12 cellular contexts compared by ENCODE assay signal in genomic region chr16:20866792-20867191, GRCh38. TPM values are rescaled to one million over a fixed set of nuclear protein-coding genes. Genes with fewer than 3 reads are reported as not detected.
DNase-seq lines count a peak whose midpoint lies in the region; ATAC-seq and TF ChIP-seq lines count a peak whose summit lies in the region.
"Had no signal": no experiment of that assay in that cellular context is flagged by ENCODE, and none has a peak within 500 bp of the region (broad histone marks: within the 10 kb centered on the region; RNA-seq: fewer than 3 reads in every experiment).

No MANE protein-coding gene starts in this region.

- DNase-seq in activated naive CD4-positive, alpha-beta T cell treated with anti-CD3 and anti-CD28 coated beads for 36 hours, result no peak
- DNase-seq in activated naive CD4-positive, alpha-beta T cell treated with Interleukin-2 at 50 U/mL for 16 hours, result no peak
- no peak for DNase-seq in mammary epithelial cell
- DNase-seq in upper lobe of left lung, result no peak
- DNase-seq in NCI-H526 treated with DMSO at 0.1 percent for 48 hours (lab: John Stamatoyannopoulos, UW), result no peak
- DNase-seq in hypothalamus (lab: John Stamatoyannopoulos, UW), result no peak
- DNase-seq: activated naive CD8-positive, alpha-beta T cell treated with anti-CD3 and anti-CD28 coated beads for 36 hours; NCI-H2107; stimulated activated naive CD4-positive, alpha-beta T cell had no signal

- peak overlapping the region; percentile 77 for H3K4me2 ChIP-seq in mammary epithelial cell (ENCODE audit: insufficient read depth, low read depth, low read length)

- peaks cover 24% of the 10 kb centered on the region for H3K4me1 Mint-ChIP-seq in activated naive CD4-positive, alpha-beta T cell treated with anti-CD3 and anti-CD28 coated beads for 36 hours (ENCODE audit: low read depth)

- no peak overlapping the region for H3K9ac ChIP-seq in mammary epithelial cell (ENCODE audit: insufficient read depth, low read length)
- no peak overlapping the region for H3K9ac ChIP-seq in muscle layer of colon (ENCODE audit: low read length)

- TSS peak; percentile 45 for BruUV-seq in mammary epithelial cell (replicated peaks; lab: Mats Ljungman, UMichigan)

- TF ChIP-seq CTCF in mammary epithelial cell (conservative IDR thresholded peaks at IDR 0.05 in 1 of 2, IDR thresholded peaks at IDR 0.05 in 1 of 2; ENCODE audit: extremely low read depth in 1 of 2, insufficient read depth in 1 of 2, low read depth in 1 of 2, low read length in 2 of 2) (no peak), upper lobe of left lung (IDR thresholded peaks at IDR 0.05) (no peak)

- H3K9me3 ChIP-seq in mammary epithelial cell (replicated peaks; ENCODE audit: insufficient read depth, low read length) (no peaks in the 10 kb centered on the region), muscle layer of colon (ENCODE audit: low read length) (no peaks in the 10 kb centered on the region), upper lobe of left lung (no peaks in the 10 kb centered on the region)
- H3K9me3 ChIP-seq: BE2C had no signal

- no peak for TF ChIP-seq POLR2A in upper lobe of left lung (IDR thresholded peaks at IDR 0.05)

- H3K4me3 ChIP-seq in mammary epithelial cell (replicated peaks in 1 of 3; ENCODE audit: insufficient read depth in 1 of 3, low read depth in 2 of 3, low read length in 3 of 3), result no peak overlapping the region
- H3K4me3 ChIP-seq in muscle layer of colon (ENCODE audit: low read depth in 1 of 2, low read length in 2 of 2), result no peak overlapping the region
- no peak overlapping the region for H3K4me3 ChIP-seq in upper lobe of left lung

- peaks cover 7% of the 10 kb centered on the region for H3K36me3 Mint-ChIP-seq in activated naive CD4-positive, alpha-beta T cell treated with anti-CD3 and anti-CD28 coated beads for 36 hours (ENCODE audit: low read depth)

- WGBS in mammary epithelial cell (ENCODE audit: low coverage, missing lambda C conversion rate), result 55% methylated on average over 3 of the region's 3 CpGs
- WGBS in upper lobe of left lung, 2 donors, result 72 to 89% methylated on average over 3 of the region's 3 CpGs

- no peak overlapping the region for H3K4me3 Mint-ChIP-seq in activated naive CD4-positive, alpha-beta T cell treated with anti-CD3 and anti-CD28 coated beads for 36 hours
- H3K4me3 Mint-ChIP-seq: activated naive CD8-positive, alpha-beta T cell treated with anti-CD3 and anti-CD28 coated beads for 36 hours had no signal

- peaks cover 89% of the 10 kb centered on the region for H3K79me2 ChIP-seq in mammary epithelial cell (ENCODE audit: insufficient read depth, low read length)

- dilution Hi-C loops in mammary epithelial cell (cut with HindIII; ENCODE audit: low sequenced_read_pairs), result loop anchor here (10.0 kb wide), 1 partner anchor 48 kb away; no protein-coding TSS in a partner anchor

- peaks cover 62% of the 10 kb centered on the region for H3K4me1 ChIP-seq in mammary epithelial cell (ENCODE audit: insufficient read depth, low read length)
- H3K4me1 ChIP-seq in muscle layer of colon (ENCODE audit: insufficient read depth, low read length), result peaks cover 63% of the 10 kb centered on the region
- peaks cover 33 to 53% (median 46%) of the 10 kb centered on the region in 4 donors for H3K4me1 ChIP-seq in upper lobe of left lung

- CTCF ChIA-PET in activated naive CD4-positive, alpha-beta T cell treated with anti-CD3 and anti-CD28 coated beads for 36 hours (lab: Charles Lee), result interaction anchor here (1.1 kb wide), 1 partner anchor 17 kb away, joined by 4 read pairs; no protein-coding TSS in a partner anchor
- CTCF ChIA-PET in mammary epithelial cell (lab: Charles Lee; ENCODE audit: low non-redundant PET), result interaction anchor here (0.6 kb wide), 1 partner anchor 68 kb away, joined by 4 read pairs; no protein-coding TSS in a partner anchor

- H3K36me3 ChIP-seq in mammary epithelial cell (ENCODE audit: insufficient read depth, low read length) (no peaks in the 10 kb centered on the region), muscle layer of colon (ENCODE audit: insufficient read depth, low read length) (peaks cover 9% of the 10 kb centered on the region), upper lobe of left lung (peaks cover 0 to 7% (median 5%) of the 10 kb centered on the region in 4 donors)

- H3K27ac ChIP-seq in mammary epithelial cell (ENCODE audit: insufficient read depth, low read depth, low read length), result peak overlapping the region; percentile 97
- H3K27ac ChIP-seq in muscle layer of colon (ENCODE audit: low read depth, low read length), result peak overlapping the region; percentile 75
- H3K27ac ChIP-seq in upper lobe of left lung, result peak overlapping the region; percentile 8 to 65 (median 28)

- peak overlapping the region; percentile 81 for H3K27ac Mint-ChIP-seq in activated naive CD4-positive, alpha-beta T cell treated with anti-CD3 and anti-CD28 coated beads for 36 hours

- ATAC-seq in upper lobe of left lung (ENCODE audit: low FRiP score in 2 of 2) (no peak), HG03095 (IDR thresholded peaks at IDR 0.05; ENCODE audit: unreplicated experiment) (no peak)

- TF ChIP-seq EP300 in upper lobe of left lung (IDR thresholded peaks at IDR 0.05), result no peak

- in situ Hi-C loops in mammary epithelial cell (cut with MboI; ENCODE audit: low sequenced_read_pairs in 2 of 2), result loop anchor here in 1 of 2 donors (25.0 kb wide), 1 partner anchor 1471 kb away; no protein-coding TSS in a partner anchor

- intact Hi-C loops in activated naive CD4-positive, alpha-beta T cell treated with anti-CD3 and anti-CD28 coated beads for 36 hours (cut with micrococcal nuclease), result no loop called here
- intact Hi-C loops in mammary epithelial cell (cut with micrococcal nuclease), result loop anchor here (1.0 to 2.0 kb wide), 3 partner anchors 15 to 44 kb away; partner anchors contain the start of genes DCUN1D3 and LYRM1

- H3K27me3 Mint-ChIP-seq in activated naive CD4-positive, alpha-beta T cell treated with anti-CD3 and anti-CD28 coated beads for 36 hours (ENCODE audit: low read depth), result no peaks in the 10 kb centered on the region
- H3K27me3 Mint-ChIP-seq: activated naive CD8-positive, alpha-beta T cell treated with anti-CD3 and anti-CD28 coated beads for 36 hours had no signal

- H3K9me3 Mint-ChIP-seq in activated naive CD4-positive, alpha-beta T cell treated with anti-CD3 and anti-CD28 coated beads for 36 hours, result no peaks in the 10 kb centered on the region
- H3K9me3 Mint-ChIP-seq: activated naive CD8-positive, alpha-beta T cell treated with anti-CD3 and anti-CD28 coated beads for 36 hours had no signal

- H3K27me3 ChIP-seq in mammary epithelial cell (ENCODE audit: insufficient read depth, low read length) (no peaks in the 10 kb centered on the region), muscle layer of colon (ENCODE audit: control insufficient read depth in 1 of 2, insufficient read depth in 2 of 2, low read length in 2 of 2) (no peaks in the 10 kb centered on the region), upper lobe of left lung (no peaks in the 10 kb centered on the region)
- H3K27me3 ChIP-seq: BE2C had no signal

- H4K20me1 ChIP-seq in mammary epithelial cell (ENCODE audit: insufficient read depth, low read length), result no peaks in the 10 kb centered on the region

- no peak overlapping the region for H2AFZ ChIP-seq in mammary epithelial cell (ENCODE audit: low read depth, low read length)

RNA-seq across cellular contexts. Expression of gene DCUN1D3, which starts 33.4 kb away (rescaled TPM):
- total RNA-seq in activated naive CD4-positive, alpha-beta T cell treated with anti-CD3 and anti-CD28 coated beads for 36 hours, result 1 to 10 TPM; 3.0 to 3.4 TPM
- total RNA-seq in mammary epithelial cell (10 to 100 TPM; 20.2 to 25.0 TPM), upper lobe of left lung (10 to 100 TPM in 5 of 6 donors, 1 to 10 TPM in 1; 7.2 to 33.0 (median 19.3) TPM)
- polyA plus RNA-seq in mammary epithelial cell, result 5.4 TPM
- 10.9 TPM for polyA minus RNA-seq in mammary epithelial cell

RNA-seq across cellular contexts. Expression of gene LYRM1, which starts 33.8 kb away (rescaled TPM):
- 10 to 100 TPM; 20.4 to 20.8 TPM for total RNA-seq in activated naive CD4-positive, alpha-beta T cell treated with anti-CD3 and anti-CD28 coated beads for 36 hours
- 10 to 100 TPM; 20.8 to 24.3 TPM for total RNA-seq in mammary epithelial cell
- 25.3 TPM for polyA plus RNA-seq in mammary epithelial cell
- 10.0 TPM for polyA minus RNA-seq in mammary epithelial cell
- 10 to 100 TPM in 5 of 6 donors, 1 to 10 TPM in 1; 6.8 to 34.4 (median 22.3) TPM for total RNA-seq in upper lobe of left lung

Comparison
In these comparisons a context has a peak if more than half of its experiments do, and no peak if none do; other contexts are left out.
1. H3K27ac ChIP-seq: peak in every context shown above with its lines; median percentile 97 in mammary epithelial cell; 75 in muscle layer of colon; 28 in upper lobe of left lung.